Comparison of ENCODE assay signal across 17 cellular contexts in the genomic region with DNA sequence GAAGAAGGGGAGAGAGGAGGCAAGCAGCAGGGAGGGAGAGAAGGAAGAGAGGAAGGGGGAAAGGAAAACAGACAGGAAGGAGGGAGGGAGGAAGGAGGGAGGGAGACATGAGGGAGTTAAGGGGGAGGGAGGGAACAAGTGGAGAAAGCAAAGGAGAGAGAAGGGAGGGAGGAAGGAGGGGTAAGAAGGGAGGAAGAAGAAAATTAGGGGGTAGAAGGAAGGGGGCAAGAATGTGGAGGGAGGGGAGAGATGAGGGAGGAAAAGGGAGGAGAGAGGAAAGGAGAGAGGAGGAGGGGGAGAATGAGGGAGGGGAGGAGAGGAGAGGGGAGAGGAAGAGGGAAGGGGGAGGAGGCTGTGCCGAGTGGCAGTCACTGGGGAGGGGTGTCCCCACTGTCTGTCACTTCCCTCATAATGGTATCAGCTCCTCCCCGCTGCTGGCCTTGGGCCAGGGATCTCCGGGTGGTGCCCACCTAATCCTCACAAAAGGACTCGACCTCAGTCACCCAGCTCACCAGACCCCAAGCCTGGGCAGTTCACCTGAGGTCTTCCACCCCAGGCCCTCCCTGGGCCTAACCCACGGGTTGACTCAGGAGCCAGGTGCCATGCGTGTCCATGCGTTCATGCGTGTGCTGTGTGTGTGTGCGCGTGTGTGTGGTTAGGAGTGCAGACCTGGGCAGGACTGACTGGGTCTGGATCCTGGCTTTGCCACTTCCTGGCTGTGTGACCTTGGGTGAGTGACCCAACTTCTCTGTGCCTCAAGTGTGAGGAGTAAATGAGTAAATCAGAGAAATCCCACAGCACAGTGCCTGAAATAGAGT. TPM values are rescaled to one million over a fixed set of nuclear protein-coding genes. Genes with fewer than 3 reads are reported as not detected.
DNase-seq lines count a peak whose midpoint lies in the region; ATAC-seq and TF ChIP-seq lines count a peak whose summit lies in the region.
"Had no signal": no experiment of that assay in that cellular context is flagged by ENCODE, and none has a peak within 500 bp of the region (broad histone marks: within the 10 kb centered on the region; RNA-seq: fewer than 3 reads in every experiment).

No MANE protein-coding gene starts in this region.

- TF ChIP-seq CTCF in HEK293 (tag by site-specific recombination; IDR thresholded peaks at IDR 0.05): no peak

- CTCF ChIA-PET in HEK293 (lab: Yijun Ruan, JAX): interaction anchor here (0.6 to 1.2 kb wide), 6 partner anchors 7 to 235 kb away, joined by 3 to 5 read pairs (median 4); no protein-coding TSS in a partner anchor

- H3K9me3 Mint-ChIP-seq in activated T-helper 17 cell treated with anti-CD3 and anti-CD28 coated beads, Interleukin-2, amount 50 U/mL, for 72 hours: no peaks in the 10 kb centered on the region
- H3K9me3 Mint-ChIP-seq in naive B cell: no peaks in the 10 kb centered on the region
- H3K9me3 Mint-ChIP-seq: activated B cell treated with CpG ODN at 0.5 μM for 24 hours; activated T-cell treated with anti-CD3 and anti-CD28 coated beads, Interleukin-2, amount 50 U/mL, for 72 hours had no signal

- ATAC-seq in activated T-helper 17 cell treated with anti-CD3 and anti-CD28 coated beads, Interleukin-2, amount 50 U/mL, for 72 hours (replicated peaks): peak; percentile 72
- peak; percentile 39 to 40 for ATAC-seq in naive B cell (ENCODE audit: low read depth in 2 of 2)
- ATAC-seq in GM18519 (IDR thresholded peaks at IDR 0.05; ENCODE audit: low FRiP score, unreplicated experiment): no peak
- no peak for ATAC-seq in left colon
- ATAC-seq: left ventricle myocardium superior had no signal

- peaks cover 15% of the 10 kb centered on the region for H3K4me1 Mint-ChIP-seq in activated T-helper 17 cell treated with anti-CD3 and anti-CD28 coated beads, Interleukin-2, amount 50 U/mL, for 72 hours
- peaks cover 13 to 22% (median 14%) of the 10 kb centered on the region in 3 donors for H3K4me1 Mint-ChIP-seq in naive B cell

- no peaks in the 10 kb centered on the region for H3K36me3 ChIP-seq in HEK293 (ENCODE audit: control insufficient read depth in 2 of 2, insufficient read depth in 1 of 2, low read length in 2 of 2)
- H3K36me3 ChIP-seq in effector memory CD4-positive, alpha-beta T cell (ENCODE audit: control insufficient read depth, insufficient read depth, low read length): no peaks in the 10 kb centered on the region
- H3K36me3 ChIP-seq: ovary, upper lobe of left lung had no signal

- DNase-seq in NCI-H1417 (lab: John Stamatoyannopoulos, UW) (peak in 2 of 3 experiments; percentile 33 to 51), NCI-H1417 treated with DMSO at 0.1 percent for 48 hours (lab: John Stamatoyannopoulos, UW) (no peak), naive B cell (no peak), left colon (no peak)
- DNase-seq in effector memory CD4-positive, alpha-beta T cell: no peak
- DNase-seq: 8988T; activated B cell treated with CpG ODN at 0.5 μM for 24 hours; activated T-cell treated with anti-CD3 and anti-CD28 coated beads, Interleukin-2, amount 50 U/mL, for 72 hours; Calu3; left ventricle myocardium superior; NCI-H524 treated with DMSO at 0.1 percent for 48 hours; SHP77 treated with DMSO at 0.1 percent for 48 hours; upper lobe of left lung had no signal

- POLR2A ChIA-PET in HEK293 (lab: Yijun Ruan, JAX): interaction anchor here (0.7 kb wide), 2 partner anchors 105 to 830 kb away, joined by 4 read pairs; no protein-coding TSS in a partner anchor

- no peaks in the 10 kb centered on the region for H3K9me3 ChIP-seq in HEK293 (ENCODE audit: control insufficient read depth, insufficient read depth, low read depth, low read length)
- H3K9me3 ChIP-seq in effector memory CD4-positive, alpha-beta T cell (ENCODE audit: control insufficient read depth, low read length): no peaks in the 10 kb centered on the region
- H3K9me3 ChIP-seq: ovary, upper lobe of left lung had no signal

- intact Hi-C loops in left colon (cut with DNase I, micrococcal nuclease): loop anchor here in 1 of 2 donors (10.0 kb wide), 1 partner anchor 428 kb away; the partner anchor contains the start of gene IER5L

- no peaks in the 10 kb centered on the region for H3K27me3 ChIP-seq in effector memory CD4-positive, alpha-beta T cell (replicated peaks; ENCODE audit: control insufficient read depth, insufficient read depth, low read length, poor library complexity, severe bottlenecking)
- H3K27me3 ChIP-seq: ovary, upper lobe of left lung had no signal

- H3K27ac ChIP-seq in HEK293 (ENCODE audit: extremely low read depth, low read depth, low read length): no peak overlapping the region
- H3K27ac ChIP-seq in effector memory CD4-positive, alpha-beta T cell (ENCODE audit: insufficient read depth, low read length, poor library complexity, severe bottlenecking): no peak overlapping the region
- H3K27ac ChIP-seq: ovary had no signal

- no peak overlapping the region for H3K4me3 ChIP-seq in HEK293 (ENCODE audit: low read depth, low read length)
- H3K4me3 ChIP-seq in effector memory CD4-positive, alpha-beta T cell (ENCODE audit: insufficient read depth, low read depth, low read length, poor library complexity, severe bottlenecking): no peak overlapping the region
- H3K4me3 ChIP-seq: ovary, upper lobe of left lung had no signal

- no peaks in the 10 kb centered on the region for H3K27me3 Mint-ChIP-seq in activated T-helper 17 cell treated with anti-CD3 and anti-CD28 coated beads, Interleukin-2, amount 50 U/mL, for 72 hours
- peaks cover 10 to 36% (median 29%) of the 10 kb centered on the region in 3 donors for H3K27me3 Mint-ChIP-seq in naive B cell

- H3K4me3 Mint-ChIP-seq in activated T-helper 17 cell treated with anti-CD3 and anti-CD28 coated beads, Interleukin-2, amount 50 U/mL, for 72 hours: no peak overlapping the region
- no peak overlapping the region for H3K4me3 Mint-ChIP-seq in naive B cell
- H3K4me3 Mint-ChIP-seq: activated B cell treated with CpG ODN at 0.5 μM for 24 hours; activated T-cell treated with anti-CD3 and anti-CD28 coated beads, Interleukin-2, amount 50 U/mL, for 72 hours had no signal

- peak overlapping the region; percentile 33 for H3K27ac Mint-ChIP-seq in activated T-helper 17 cell treated with anti-CD3 and anti-CD28 coated beads, Interleukin-2, amount 50 U/mL, for 72 hours
- H3K27ac Mint-ChIP-seq in naive B cell: peak overlapping the region in 1 of 6 donors; percentile 73
- H3K27ac Mint-ChIP-seq: activated B cell treated with CpG ODN at 0.5 μM for 24 hours; activated T-cell treated with anti-CD3 and anti-CD28 coated beads, Interleukin-2, amount 50 U/mL, for 72 hours had no signal

- H3K4me1 ChIP-seq in HEK293 (ENCODE audit: control insufficient read depth, insufficient read depth, low read length): no peaks in the 10 kb centered on the region
- H3K4me1 ChIP-seq in effector memory CD4-positive, alpha-beta T cell (ENCODE audit: control insufficient read depth, insufficient read depth, low read length, poor library complexity, severe bottlenecking): peaks cover 22% of the 10 kb centered on the region

- H3K36me3 Mint-ChIP-seq in activated T-helper 17 cell treated with anti-CD3 and anti-CD28 coated beads, Interleukin-2, amount 50 U/mL, for 72 hours (ENCODE audit: low read depth): no peaks in the 10 kb centered on the region
- H3K36me3 Mint-ChIP-seq in naive B cell: no peaks in the 10 kb centered on the region

TF ChIP-seq in HEK293, 187 proteins besides CTCF, POLR2A, EP300 and RAD21 (continues in another document):
- no peak for TF ChIP-seq ZNF223 (tag by site-specific recombination; IDR thresholded peaks at IDR 0.05)
- TF ChIP-seq ZNF561 (tag by site-specific recombination; IDR thresholded peaks at IDR 0.05; ENCODE audit: borderline replicate concordance): no peak
- TF ChIP-seq SETDB1 (IDR thresholded peaks at IDR 0.05; ENCODE audit: insufficient read length, low read length): no peak
- no peak for TF ChIP-seq ZBTB49 (tag by site-specific recombination; IDR thresholded peaks at IDR 0.05; ENCODE audit: low read depth)
- no peak for TF ChIP-seq ZNF76 (tag by site-specific recombination; IDR thresholded peaks at IDR 0.05; ENCODE audit: borderline replicate concordance, low read depth)
- TF ChIP-seq KLF7 (tag by site-specific recombination; IDR thresholded peaks at IDR 0.05; ENCODE audit: borderline replicate concordance): no peak
- no peak for TF ChIP-seq HOXC10 (CRISPR knock-in tag; IDR thresholded peaks at IDR 0.05)
- no peak for TF ChIP-seq ZFP69B (tag by site-specific recombination; IDR thresholded peaks at IDR 0.05)
- TF ChIP-seq ZNF701 (tag by site-specific recombination; IDR thresholded peaks at IDR 0.05): no peak
- TF ChIP-seq ZNF23 (tag by site-specific recombination; IDR thresholded peaks at IDR 0.05; ENCODE audit: borderline replicate concordance): no peak

RNA-seq across cellular contexts. Expression of gene C9orf50, which starts 18.1 kb away (rescaled TPM):
- not detected for total RNA-seq in activated T-helper 17 cell treated with anti-CD3 and anti-CD28 coated beads, Interleukin-2, amount 50 U/mL, for 72 hours
- polyA plus RNA-seq in naive B cell (ENCODE audit: low read depth in 6 of 6): not detected
- total RNA-seq in left colon: under 1 TPM in 1 of 2 donors, not detected in 1; 0.36 TPM
- total RNA-seq: activated B cell treated with CpG ODN at 0.5 μM for 24 hours, Calu3, left ventricle myocardium superior, upper lobe of left lung had no signal

RNA-seq across cellular contexts. Expression of gene NTMT1, which starts 23.2 kb away (rescaled TPM):
- total RNA-seq in activated T-helper 17 cell treated with anti-CD3 and anti-CD28 coated beads, Interleukin-2, amount 50 U/mL, for 72 hours: 10 to 100 TPM; 27.2 to 61.1 TPM
- polyA plus RNA-seq in naive B cell (ENCODE audit: low read depth in 6 of 6): 10 to 100 TPM; 30.3 to 57.7 (median 35.4) TPM
- 10 to 100 TPM; 23.2 to 25.8 TPM for total RNA-seq in left colon

RNA-seq across cellular contexts. Expression of gene ASB6, which starts 39.1 kb away (rescaled TPM):
- 10 to 100 TPM; 12.3 to 26.4 TPM for total RNA-seq in activated T-helper 17 cell treated with anti-CD3 and anti-CD28 coated beads, Interleukin-2, amount 50 U/mL, for 72 hours
- 10 to 100 TPM; 13.3 to 23.4 (median 16.5) TPM for polyA plus RNA-seq in naive B cell (ENCODE audit: low read depth in 6 of 6)
- total RNA-seq in left colon: 10 to 100 TPM; 17.5 to 18.3 TPM

Comparison
In these comparisons a context has a peak if more than half of its experiments do, and no peak if none do; other contexts are left out.
1. DNase-seq: peak in NCI-H1417 (2 of 3); none in NCI-H1417 treated with DMSO at 0.1 percent for 48 hours (single experiment), naive B cell (single experiment), left colon (0 of 2) and effector memory CD4-positive, alpha-beta T cell (0 of 3).
2. ATAC-seq: peak in activated T-helper 17 cell treated with anti-CD3 and anti-CD28 coated beads, Interleukin-2, amount 50 U/mL, for 72 hours (single experiment) and naive B cell (2 of 2); none in GM18519 (single experiment) and left colon (single experiment).